In genomic region chr16:2799852-2800226, GRCh38 we compare ENCODE assay signal across 2 cellular contexts.
A peak's percentile ranks its signal among the peaks of the same experiment; 100 is the strongest.
TF ChIP-seq lines count a peak whose summit lies in the region.

No MANE protein-coding gene starts in this region.

TF ChIP-seq in HEK293, 187 proteins besides CTCF, POLR2A, EP300 and RAD21 (continues in another document):
- TF ChIP-seq ZNF670 (tag by site-specific recombination; IDR thresholded peaks at IDR 0.05; ENCODE audit: low read depth) (no peak), ZFHX2 (tag by site-specific recombination; conservative IDR thresholded peaks at IDR 0.05) (no peak), ZNF362 (tag by site-specific recombination; IDR thresholded peaks at IDR 0.05) (no peak), ZNF830 (tag by site-specific recombination; IDR thresholded peaks at IDR 0.05; ENCODE audit: low read depth) (no peak), ZSCAN5A (tag by site-specific recombination; IDR thresholded peaks at IDR 0.05) (no peak), ZBTB48 (tag by site-specific recombination; IDR thresholded peaks at IDR 0.05) (no peak), ZNF76 (tag by site-specific recombination; IDR thresholded peaks at IDR 0.05; ENCODE audit: borderline replicate concordance, low read depth) (no peak), ZNF623 (tag by site-specific recombination; IDR thresholded peaks at IDR 0.05) (no peak), ZNF16 (tag by site-specific recombination; IDR thresholded peaks at IDR 0.05; ENCODE audit: low read depth) (no peak), ZNF174 (tag by site-specific recombination; IDR thresholded peaks at IDR 0.05) (no peak), BCL6B (tag by site-specific recombination; IDR thresholded peaks at IDR 0.05) (no peak), ZNF837 (tag by site-specific recombination; IDR thresholded peaks at IDR 0.05) (no peak), ZNF121 (tag by site-specific recombination; IDR thresholded peaks at IDR 0.05) (no peak), OSR2 (tag by site-specific recombination; IDR thresholded peaks at IDR 0.05) (peak; percentile 89), ZNF660 (tag by site-specific recombination; IDR thresholded peaks at IDR 0.05) (no peak), ZNF394 (tag by site-specific recombination; IDR thresholded peaks at IDR 0.05; ENCODE audit: borderline replicate concordance) (no peak), PATZ1 (tag by site-specific recombination; IDR thresholded peaks at IDR 0.05) (peak; percentile 46)

TF ChIP-seq in K562, 482 proteins besides CTCF, POLR2A, EP300 and RAD21 (continues in another document):
- TF ChIP-seq ZNF551 (CRISPR knock-in tag; IDR thresholded peaks at IDR 0.05) (no peak), ZNF511 (CRISPR knock-in tag; IDR thresholded peaks at IDR 0.05) (no peak), FOXA3 (CRISPR knock-in tag; conservative IDR thresholded peaks at IDR 0.05 in 1 of 2, IDR thresholded peaks at IDR 0.05 in 1 of 2) (peak in 1 of 2 experiments; percentile 67; a peak in 1 of 4 replicates), LEF1 (IDR thresholded peaks at IDR 0.05) (no peak), PBX2 (CRISPR knock-in tag; IDR thresholded peaks at IDR 0.05; ENCODE audit: low read depth) (no peak), PBX2 (tag; conservative IDR thresholded peaks at IDR 0.05; ENCODE audit: low read depth) (peak; percentile 71), CEBPB (tag; IDR thresholded peaks at IDR 0.05) (0 out of 2 replicates have a peak, but pooled peaks have one; percentile 24), BHLHE40 (IDR thresholded peaks at IDR 0.05; ENCODE audit: low read length) (no peak), DIDO1 (tag; IDR thresholded peaks at IDR 0.05; ENCODE audit: low read depth) (no peak), ZNF41 (CRISPR knock-in tag; conservative IDR thresholded peaks at IDR 0.05) (no peak), ZKSCAN3 (CRISPR knock-in tag; IDR thresholded peaks at IDR 0.05) (peak; percentile 67; the same call in 1 of the 2 replicates), SMARCA5 (IDR thresholded peaks at IDR 0.05) (no peak), ZBTB40 (IDR thresholded peaks at IDR 0.05) (no peak), ZBTB40 (CRISPR knock-in tag; IDR thresholded peaks at IDR 0.05) (no peak), PHF8 (IDR thresholded peaks at IDR 0.05; ENCODE audit: borderline replicate concordance, low read length) (no peak), HES1 (IDR thresholded peaks at IDR 0.05; ENCODE audit: low read depth) (no peak), ZNF766 (CRISPR knock-in tag; conservative IDR thresholded peaks at IDR 0.05) (no peak), FUS (optimal IDR thresholded peaks at IDR 0.05; ENCODE audit: low read depth, low read length) (no peak), ZNF696 (CRISPR knock-in tag; conservative IDR thresholded peaks at IDR 0.05) (no peak), REST (CRISPR knock-in tag; IDR thresholded peaks at IDR 0.05; ENCODE audit: low read depth) (no peak), PRDM10 (IDR thresholded peaks at IDR 0.05; ENCODE audit: partially characterized antibody) (no peak), ZNF444 (CRISPR knock-in tag; IDR thresholded peaks at IDR 0.05) (no peak), LARP7 (IDR thresholded peaks at IDR 0.05) (no peak), MEIS2 (IDR thresholded peaks at IDR 0.05; ENCODE audit: partially characterized antibody) (peak; percentile 84), ARID3B (CRISPR knock-in tag; IDR thresholded peaks at IDR 0.05; ENCODE audit: borderline replicate concordance) (no peak), SMAD1 (IDR thresholded peaks at IDR 0.05; ENCODE audit: low read depth, low read length, partially characterized antibody) (no peak), ZNF175 (CRISPR knock-in tag; IDR thresholded peaks at IDR 0.05; ENCODE audit: low read depth) (no peak), BCOR (IDR thresholded peaks at IDR 0.05) (no peak), TAF9B (IDR thresholded peaks at IDR 0.05; ENCODE audit: partially characterized antibody) (no peak), XRCC3 (IDR thresholded peaks at IDR 0.05) (no peak)
